Comparison of ENCODE assay signal across 9 cellular contexts in the genomic region with DNA sequence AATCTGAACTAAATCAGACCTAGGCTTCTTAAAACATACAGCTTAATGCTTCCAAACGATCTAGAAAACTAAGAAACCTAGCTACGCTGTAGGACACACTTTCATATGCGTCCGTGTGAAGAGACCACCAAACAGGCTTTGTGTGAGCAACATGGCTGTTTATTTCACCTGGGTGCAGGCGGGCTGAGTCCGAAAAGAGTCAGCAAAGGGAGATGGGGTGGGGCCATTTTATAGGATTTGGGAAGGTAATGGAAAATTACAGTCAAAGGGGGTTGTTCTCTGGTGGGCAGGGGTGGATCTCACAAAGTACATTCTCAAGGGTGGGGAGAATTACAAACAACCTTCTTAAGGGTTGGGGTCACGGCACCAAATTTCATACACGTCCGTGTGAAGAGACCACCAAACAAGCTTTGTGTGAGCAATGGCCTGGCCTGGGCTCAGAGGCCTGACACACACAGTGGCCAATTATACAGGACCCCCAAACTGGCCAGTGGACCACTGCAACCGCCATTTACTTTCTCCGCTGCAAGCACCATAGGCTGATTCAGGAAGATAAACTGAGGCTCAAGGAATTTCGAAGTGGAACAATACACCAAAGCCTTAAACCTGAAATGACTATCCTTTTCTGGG. TPM values are rescaled to one million over a fixed set of nuclear protein-coding genes. Genes with fewer than 3 reads are reported as not detected.
DNase-seq lines count a peak whose midpoint lies in the region; ATAC-seq and TF ChIP-seq lines count a peak whose summit lies in the region.
"Not testable (repeated sequence)": the region's sequence is repeated elsewhere in the genome, so short reads cannot be mapped to it uniquely, and the experiment has no call there.
"Had no signal": no experiment of that assay in that cellular context is flagged by ENCODE, and none has a peak within 500 bp of the region (broad histone marks: within the 10 kb centered on the region; RNA-seq: fewer than 3 reads in every experiment).

No MANE protein-coding gene starts in this region.

- H4K20me1 ChIP-seq in neural cell (ENCODE audit: insufficient read depth) = not testable (repeated sequence)

- not testable (repeated sequence) for H3K36me3 Mint-ChIP-seq in CD4-positive, alpha-beta T cell (ENCODE audit: low read depth); endothelial cell (ENCODE audit: low read depth, unreplicated experiment); stimulated activated naive CD8-positive, alpha-beta T cell treated with anti-CD3 and anti-CD28 coated beads, Interleukin-15, Interleukin-2, amounts not matched to agents 100 ng/mL and 50 ng/mL, for 24 hours (ENCODE audit: low read depth)

- not testable (repeated sequence) for ATAC-seq in CD4-positive, alpha-beta T cell (ENCODE audit: poor library complexity)

- CTCF ChIA-PET in CD4-positive, alpha-beta T cell (lab: Charles Lee) = not testable (repeated sequence)

- TF ChIP-seq CTCF in CD4-positive, alpha-beta T cell (IDR thresholded peaks at IDR 0.05); WI38 (IDR thresholded peaks at IDR 0.05; ENCODE audit: low read depth, low read length); ascending aorta (IDR thresholded peaks at IDR 0.05); endothelial cell (IDR thresholded peaks at IDR 0.05; ENCODE audit: unreplicated experiment); neural cell (IDR thresholded peaks at IDR 0.05; ENCODE audit: poor library complexity, severe bottlenecking): not testable (repeated sequence)

- DNase-seq in CD4-positive, alpha-beta T cell; ascending aorta (ENCODE audit: low spot score in 2 of 2); endothelial cell (ENCODE audit: low spot score): not testable (repeated sequence)

- WGBS in HUES64 = 32% methylated on average over 11 of the region's 12 CpGs

- not testable (repeated sequence) for H3K4me2 ChIP-seq in neural cell (ENCODE audit: low read length)

- H3K4me1 ChIP-seq in HUES64 (ENCODE audit: insufficient read depth, low read length) = peaks cover 65% of the 10 kb centered on the region
- not testable (repeated sequence) for H3K4me1 ChIP-seq in ascending aorta

- not testable (repeated sequence) for H3K27me3 ChIP-seq in CD4-positive, alpha-beta T cell (ENCODE audit: control insufficient read depth, insufficient read depth, low read length); HUES64 (ENCODE audit: insufficient read depth, low read length); ascending aorta; neural cell (ENCODE audit: insufficient read depth, low read depth, low read length)

- not testable (repeated sequence) for H2AFZ ChIP-seq in neural cell (ENCODE audit: low read depth, low read length)

- H3K4me3 Mint-ChIP-seq in CD4-positive, alpha-beta T cell = peak overlapping the region; percentile 93
- H3K4me3 Mint-ChIP-seq in endothelial cell (ENCODE audit: unreplicated experiment) = peak overlapping the region; percentile 94
- peak overlapping the region; percentile 68 for H3K4me3 Mint-ChIP-seq in stimulated activated naive CD8-positive, alpha-beta T cell treated with anti-CD3 and anti-CD28 coated beads, Interleukin-15, Interleukin-2, amounts not matched to agents 100 ng/mL and 50 ng/mL, for 24 hours

- not testable (repeated sequence) for H3K27ac ChIP-seq in CD4-positive, alpha-beta T cell (ENCODE audit: low read depth, low read length); neural cell (ENCODE audit: low read length)
- peak overlapping the region; percentile 96 for H3K27ac ChIP-seq in HUES64 (ENCODE audit: low read depth, low read length)
- H3K27ac ChIP-seq in ascending aorta = peak overlapping the region; percentile 77 to 86

- H3K27ac Mint-ChIP-seq in CD4-positive, alpha-beta T cell = peak overlapping the region; percentile 89
- peak overlapping the region; percentile 94 for H3K27ac Mint-ChIP-seq in endothelial cell (ENCODE audit: unreplicated experiment)
- not testable (repeated sequence) for H3K27ac Mint-ChIP-seq in stimulated activated naive CD8-positive, alpha-beta T cell treated with anti-CD3 and anti-CD28 coated beads, Interleukin-15, Interleukin-2, amounts not matched to agents 100 ng/mL and 50 ng/mL, for 24 hours

- not testable (repeated sequence) for H3F3A ChIP-seq in neural cell (ENCODE audit: insufficient read depth, low read length, poor library complexity, severe bottlenecking)

- not testable (repeated sequence) for H3K9me3 Mint-ChIP-seq in CD4-positive, alpha-beta T cell; endothelial cell (ENCODE audit: unreplicated experiment); stimulated activated naive CD8-positive, alpha-beta T cell treated with anti-CD3 and anti-CD28 coated beads, Interleukin-15, Interleukin-2, amounts not matched to agents 100 ng/mL and 50 ng/mL, for 24 hours

- not testable (repeated sequence) for H3K36me3 ChIP-seq in HUES64 (ENCODE audit: insufficient read depth, low read length); ascending aorta; neural cell (ENCODE audit: insufficient read depth, low read length)

- H3K9me3 ChIP-seq in CD4-positive, alpha-beta T cell (ENCODE audit: control insufficient read depth, low read length); HUES64 (ENCODE audit: insufficient read depth, low read depth, low read length); ascending aorta; iPS-18c (ENCODE audit: control insufficient read depth, insufficient read depth, low read length); neural cell (ENCODE audit: low read length): not testable (repeated sequence)

- not testable (repeated sequence) for TF ChIP-seq RAD21 in neural cell (conservative IDR thresholded peaks at IDR 0.05)

- peaks cover 48% of the 10 kb centered on the region for H3K4me1 Mint-ChIP-seq in CD4-positive, alpha-beta T cell (ENCODE audit: low read depth)
- H3K4me1 Mint-ChIP-seq in endothelial cell (ENCODE audit: unreplicated experiment) = peaks cover 33% of the 10 kb centered on the region
- peaks cover 50% of the 10 kb centered on the region for H3K4me1 Mint-ChIP-seq in stimulated activated naive CD8-positive, alpha-beta T cell treated with anti-CD3 and anti-CD28 coated beads, Interleukin-15, Interleukin-2, amounts not matched to agents 100 ng/mL and 50 ng/mL, for 24 hours (ENCODE audit: low read depth)

- POLR2A ChIA-PET in CD4-positive, alpha-beta T cell (lab: Charles Lee) = not testable (repeated sequence)

- peaks cover 17% of the 10 kb centered on the region for H3K79me2 ChIP-seq in neural cell (replicated peaks; ENCODE audit: insufficient read depth, low read length)

- H3K4me3 ChIP-seq in HUES64 (ENCODE audit: low read length) = peak overlapping the region; percentile 78
- peak overlapping the region; percentile 72 for H3K4me3 ChIP-seq in WI38 (ENCODE audit: low read depth, low read length)
- H3K4me3 ChIP-seq in ascending aorta = peak overlapping the region; percentile 82 to 97
- peak overlapping the region; percentile 78 for H3K4me3 ChIP-seq in iPS-18c (ENCODE audit: insufficient read depth, low read depth, low read length)
- H3K4me3 ChIP-seq in neural cell (ENCODE audit: low read length) = peak overlapping the region; percentile 72

- intact Hi-C loops in CD4-positive, alpha-beta T cell (cut with DNase I, micrococcal nuclease) = loop anchor here (5.0 to 10.0 kb wide), 4 partner anchors 79 to 756 kb away; a partner anchor contains a TSS
- intact Hi-C loops in ascending aorta (cut with DNase I) = loop anchor here (2.0 to 5.0 kb wide), 3 partner anchors 71 to 194 kb away; a partner anchor contains a TSS

- not testable (repeated sequence) for H3K9me2 ChIP-seq in neural cell (ENCODE audit: insufficient read depth, low read length)

- TF ChIP-seq EP300 in neural cell (conservative IDR thresholded peaks at IDR 0.05; ENCODE audit: poor library complexity, severe bottlenecking) = not testable (repeated sequence)

- peak overlapping the region; percentile 68 for H3K9ac ChIP-seq in HUES64 (ENCODE audit: low read depth, low read length)
- H3K9ac ChIP-seq in neural cell (ENCODE audit: low read length) = not testable (repeated sequence)

- H3K27me3 Mint-ChIP-seq in CD4-positive, alpha-beta T cell; stimulated activated naive CD8-positive, alpha-beta T cell treated with anti-CD3 and anti-CD28 coated beads, Interleukin-15, Interleukin-2, amounts not matched to agents 100 ng/mL and 50 ng/mL, for 24 hours: not testable (repeated sequence)
- peaks cover 13% of the 10 kb centered on the region for H3K27me3 Mint-ChIP-seq in endothelial cell (ENCODE audit: unreplicated experiment)

RNA-seq across cellular contexts. Expression of a gene that starts 58.4 kb away (rescaled TPM):
- not detected for total RNA-seq in CD4-positive, alpha-beta T cell
- 0.60 TPM for polyA plus RNA-seq in HUES64 (2013, experiment 1 of 2)
- polyA plus RNA-seq in HUES64 (2013, experiment 2 of 2) = 1.5 TPM
- total RNA-seq in ascending aorta (not detected), endothelial cell (ENCODE audit: unreplicated experiment) (0.21 TPM)
- 1.4 and 1.7 TPM in 2 replicates for polyA plus RNA-seq in neural cell
- 1.5 TPM in 2 replicates for polyA minus RNA-seq in neural cell
- polyA plus RNA-seq: adipose tissue had no signal
